8 cellular contexts compared by ENCODE assay signal in genomic region chr12:31370645-31371620, GRCh38. TPM values are rescaled to one million over a fixed set of nuclear protein-coding genes. Genes with fewer than 3 reads are reported as not detected.
DNase-seq lines count a peak whose midpoint lies in the region; ATAC-seq, FAIRE-seq and TF ChIP-seq lines count a peak whose summit lies in the region.

No MANE protein-coding gene starts in this region.

- H2AFZ ChIP-seq in Loucy (ENCODE audit: low read length) = peak overlapping the region; percentile 40; the same call in 1 of the 2 replicates

- H3K27ac ChIP-seq in body of pancreas (peak overlapping the region in 3 of 4 donors; percentile 53 to 72 (median 53)), small intestine (ENCODE audit: low read depth in 1 of 2, low read length in 1 of 2) (peak overlapping the region; percentile 94 to 97), WERI-Rb-1 (no peak overlapping the region)

- WGBS in body of pancreas, 2 donors = 70% methylated on average over 11 of the region's 11 CpGs
- WGBS in small intestine, 3 donors = 10 to 45% (median 26%) methylated on average over 11 of the region's 11 CpGs

- H3K4me3 ChIP-seq in Loucy (ENCODE audit: low read length, poor library complexity, severe bottlenecking) = no peak overlapping the region
- no peak overlapping the region for H3K4me3 ChIP-seq in body of pancreas
- peak overlapping the region in 1 of 2 donors; percentile 13 for H3K4me3 ChIP-seq in small intestine (ENCODE audit: low read depth in 1 of 2, low read length in 2 of 2)
- H3K4me3 ChIP-seq in WERI-Rb-1 (ENCODE audit: low read depth, low read length) = no peak overlapping the region

- H3K27me3 ChIP-seq in Loucy (ENCODE audit: insufficient read depth, low read length, poor library complexity, severe bottlenecking) = no peaks in the 10 kb centered on the region
- H3K27me3 ChIP-seq in body of pancreas = no peaks in the 10 kb centered on the region
- no peaks in the 10 kb centered on the region for H3K27me3 ChIP-seq in small intestine (ENCODE audit: control insufficient read depth in 2 of 2, insufficient read depth in 2 of 2, low read length in 2 of 2)
- no peaks in the 10 kb centered on the region for H3K27me3 ChIP-seq in WERI-Rb-1 (ENCODE audit: insufficient read depth, low read depth, severe bottlenecking)

- FAIRE-seq in small intestine (lab: Jason Lieb, UNC) = no peak

- no peaks in the 10 kb centered on the region for H3K27me3 Mint-ChIP-seq in natural killer cell treated with Interleukin-12 subunit alpha and Interleukin-12 subunit beta and Interleukin-15 and Interleukin-18, amount 100 ng/mL, for 72 hours

- DNase-seq in body of pancreas = no peak
- DNase-seq in islet precursor cell = peak; percentile 94
- DNase-seq in small intestine = peak; percentile 96
- no peak for DNase-seq in GM10248 (ENCODE audit: extremely low spot score)
- no peak for DNase-seq in natural killer cell treated with Interleukin-12 subunit alpha and Interleukin-12 subunit beta and Interleukin-15 and Interleukin-18, amount 100 ng/mL, for 72 hours (ENCODE audit: low spot score)
- DNase-seq in WERI-Rb-1 = no peak

- TF ChIP-seq POLR2A in body of pancreas (IDR thresholded peaks at IDR 0.05) = no peak

- H3K27ac Mint-ChIP-seq in natural killer cell treated with Interleukin-12 subunit alpha and Interleukin-12 subunit beta and Interleukin-15 and Interleukin-18, amount 100 ng/mL, for 72 hours = no peak overlapping the region

- no peak overlapping the region for H3K9ac ChIP-seq in Loucy (ENCODE audit: low read depth, low read length, poor library complexity, severe bottlenecking)

- H3K4me3 Mint-ChIP-seq in natural killer cell treated with Interleukin-12 subunit alpha and Interleukin-12 subunit beta and Interleukin-15 and Interleukin-18, amount 100 ng/mL, for 72 hours = no peak overlapping the region

- no peaks in the 10 kb centered on the region for H3K9me2 ChIP-seq in Loucy (replicated peaks; ENCODE audit: low read depth, low read length)

- ATAC-seq in body of pancreas (no peak), HG02970 (IDR thresholded peaks at IDR 0.05; ENCODE audit: low FRiP score, unreplicated experiment) (no peak)
- no peak for ATAC-seq in natural killer cell treated with Interleukin-12 subunit alpha and Interleukin-12 subunit beta and Interleukin-15 and Interleukin-18, amount 100 ng/mL, for 72 hours

- POLR2A ChIA-PET in GM10248 (lab: Yijun Ruan, JAX) = no interaction called here

- no peaks in the 10 kb centered on the region for H3K36me3 Mint-ChIP-seq in natural killer cell treated with Interleukin-12 subunit alpha and Interleukin-12 subunit beta and Interleukin-15 and Interleukin-18, amount 100 ng/mL, for 72 hours

- no peaks in the 10 kb centered on the region for H3K9me3 ChIP-seq in Loucy (ENCODE audit: insufficient read depth, low read depth, low read length)
- no peaks in the 10 kb centered on the region for H3K9me3 ChIP-seq in body of pancreas
- no peaks in the 10 kb centered on the region for H3K9me3 ChIP-seq in small intestine (ENCODE audit: control insufficient read depth, low read depth)
- H3K9me3 ChIP-seq in WERI-Rb-1 (ENCODE audit: severe bottlenecking) = no peaks in the 10 kb centered on the region

- CTCF ChIA-PET in GM10248 (lab: Yijun Ruan, JAX) = interaction anchor here (0.9 to 3.7 kb wide), 2 partner anchors 8 to 32 kb away, joined by 3 to 12 read pairs; no protein-coding TSS in a partner anchor

- TF ChIP-seq CTCF in Loucy (conservative IDR thresholded peaks at IDR 0.05; ENCODE audit: low read length) (no peak), body of pancreas (IDR thresholded peaks at IDR 0.05) (no peak), GM10248 (IDR thresholded peaks at IDR 0.05; ENCODE audit: control extremely low read depth, extremely low read depth, low read depth, missing control alignments) (no peak), WERI-Rb-1 (IDR thresholded peaks at IDR 0.05; ENCODE audit: low read depth, low read length) (no peak)

- no peaks in the 10 kb centered on the region for H3K4me1 Mint-ChIP-seq in natural killer cell treated with Interleukin-12 subunit alpha and Interleukin-12 subunit beta and Interleukin-15 and Interleukin-18, amount 100 ng/mL, for 72 hours (ENCODE audit: low read depth in 2 of 2)

- no peaks in the 10 kb centered on the region for H4K20me1 ChIP-seq in Loucy (ENCODE audit: insufficient read depth, low read length, poor library complexity, severe bottlenecking)

- no peaks in the 10 kb centered on the region for H3K36me3 ChIP-seq in Loucy (ENCODE audit: insufficient read depth, low read length)
- no peaks in the 10 kb centered on the region for H3K36me3 ChIP-seq in body of pancreas (replicated peaks in 1 of 2; ENCODE audit: insufficient read depth in 1 of 2, low read depth in 2 of 2)
- no peaks in the 10 kb centered on the region for H3K36me3 ChIP-seq in small intestine (ENCODE audit: control insufficient read depth in 2 of 2, insufficient read depth in 2 of 2, low read length in 2 of 2)
- H3K36me3 ChIP-seq in WERI-Rb-1 = no peaks in the 10 kb centered on the region

- no peaks in the 10 kb centered on the region for H3K79me2 ChIP-seq in Loucy (ENCODE audit: insufficient read depth, low read length)

- H3K4me1 ChIP-seq in Loucy (ENCODE audit: insufficient read depth, low read length, poor library complexity, severe bottlenecking) = no peaks in the 10 kb centered on the region
- peaks cover 7% of the 10 kb centered on the region for H3K4me1 ChIP-seq in body of pancreas
- H3K4me1 ChIP-seq in small intestine (ENCODE audit: control insufficient read depth in 2 of 2, insufficient read depth in 1 of 2, low read depth in 1 of 2, low read length in 1 of 2) = peaks cover 0 to 4% of the 10 kb centered on the region in 2 donors

- intact Hi-C loops in body of pancreas (cut with DNase I) = no loop called here

- H3K4me2 ChIP-seq in Loucy (ENCODE audit: low read depth, low read length, poor library complexity, severe bottlenecking) = no peak overlapping the region

- H3F3A ChIP-seq in Loucy (ENCODE audit: low read depth) = no peaks in the 10 kb centered on the region

- no peaks in the 10 kb centered on the region for H3K9me3 Mint-ChIP-seq in natural killer cell treated with Interleukin-12 subunit alpha and Interleukin-12 subunit beta and Interleukin-15 and Interleukin-18, amount 100 ng/mL, for 72 hours

RNA-seq across cellular contexts. Expression of gene SINHCAF, which starts 45.0 kb away (rescaled TPM):
- total RNA-seq in body of pancreas = 10 to 100 TPM; 24.4 to 34.5 TPM
- 10 to 100 TPM; 26.7 to 38.0 (median 29.0) TPM for polyA plus RNA-seq in small intestine
- total RNA-seq in natural killer cell treated with Interleukin-12 subunit alpha and Interleukin-12 subunit beta and Interleukin-15 and Interleukin-18, amount 100 ng/mL, for 72 hours = 100 to 1,000 TPM in 1 of 2 donors, 10 to 100 TPM in 1; 91.5 to 111 TPM

Comparison
In these comparisons a context has a peak if more than half of its experiments do, and no peak if none do; other contexts are left out.
1. DNase-seq: peak in islet precursor cell (single experiment) and small intestine (single experiment); none in body of pancreas (0 of 4), GM10248 (single experiment), natural killer cell treated with Interleukin-12 subunit alpha and Interleukin-12 subunit beta and Interleukin-15 and Interleukin-18, amount 100 ng/mL, for 72 hours (single experiment) and WERI-Rb-1 (single experiment).